26 cellular contexts compared by ENCODE assay signal in genomic region chr1:33970148-33970825, GRCh38.
A peak's percentile ranks its signal among the peaks of the same experiment; 100 is the strongest.
DNase-seq lines count a peak whose midpoint lies in the region; ATAC-seq, FAIRE-seq and TF ChIP-seq lines count a peak whose summit lies in the region.
"Had no signal": no experiment of that assay in that cellular context is flagged by ENCODE, and none has a peak within 500 bp of the region (broad histone marks: within the 10 kb centered on the region; RNA-seq: fewer than 3 reads in every experiment).

No MANE protein-coding gene starts in this region.

- H3K27me3 ChIP-seq in K562 (ENCODE audit: control insufficient read depth in 2 of 2, insufficient read depth in 2 of 2, low read length in 2 of 2) = peaks cover 0 to 10% of the 10 kb centered on the region in 2 experiments; a peak in 1 of 5 replicates
- H3K27me3 ChIP-seq in smooth muscle cell (ENCODE audit: low read depth) = no peaks in the 10 kb centered on the region

- no peak for TF ChIP-seq POLR2A in K562 (conservative IDR thresholded peaks at IDR 0.05)

- 20% methylated on average over 4 of the region's 5 CpGs for WGBS in K562 (ENCODE audit: insufficient coverage, low coverage, missing lambda C conversion rate)
- WGBS in smooth muscle cell (ENCODE audit: low lambda C conversion rate) = 58% methylated on average over 5 of the region's 5 CpGs

- DNase-seq in cardiac septum (ENCODE audit: low spot score) (peak; percentile 63), Right ventricle myocardium superior (no peak), K562 (ENCODE audit: extremely low read depth in 1 of 4, low spot score in 3 of 4) (no peak), iPS-NIHi7 (ENCODE audit: extremely low spot score) (peak; percentile 65), smooth muscle cell (lab: John Stamatoyannopoulos, UW; ENCODE audit: unreplicated experiment) (no peak), substantia nigra (lab: John Stamatoyannopoulos, UW) (no peak), GM13976 (ENCODE audit: low spot score) (no peak)
- DNase-seq: AML-193; CD8-positive, alpha-beta T cell; DND-41; HFFc6; KBM-7; MM.1S; NCI-H1048; NCI-H1417 treated with DMSO at 0.1 percent for 48 hours; NCI-H187; NCI-H2107; NCI-H446 treated with DMSO at 0.1 percent for 48 hours; NCI-H526 treated with DMSO at 0.1 percent for 48 hours had no signal

- H3K4me2 ChIP-seq in K562 (ENCODE audit: insufficient read depth, low read length) = no peak overlapping the region
- H3K4me2 ChIP-seq in smooth muscle cell = peak overlapping the region; percentile 5

- no peak for TF ChIP-seq RAD21 in K562 (CRISPR knock-in tag; conservative IDR thresholded peaks at IDR 0.05 in 1 of 2, IDR thresholded peaks at IDR 0.05 in 1 of 2)

- H3K4me3 ChIP-seq in K562 (no peak overlapping the region), smooth muscle cell (no peak overlapping the region)

- H3F3A ChIP-seq in smooth muscle cell (ENCODE audit: low read depth) = peaks cover 5% of the 10 kb centered on the region

- POLR2A ChIA-PET in K562 (lab: Yijun Ruan, JAX) = no interaction called here

- no peak for ATAC-seq in Right ventricle myocardium superior (ENCODE audit: poor library complexity)
- ATAC-seq in K562 = no peak
- no peak for ATAC-seq in HG03108 (IDR thresholded peaks at IDR 0.05; ENCODE audit: unreplicated experiment)
- ATAC-seq: CD8-positive, alpha-beta T cell; HepG2; Panc1 had no signal

- H3K27ac ChIP-seq in K562 (ENCODE audit: extremely low read depth, low read depth, low read length) (no peak overlapping the region), smooth muscle cell (ENCODE audit: low read depth) (no peak overlapping the region), substantia nigra (ENCODE audit: low read depth, low read length, poor library complexity, severe bottlenecking) (no peak overlapping the region)
- H3K27ac ChIP-seq: HL-60 had no signal

- no peak overlapping the region for H2AFZ ChIP-seq in K562 (ENCODE audit: low read depth, low read length)
- no peak overlapping the region for H2AFZ ChIP-seq in smooth muscle cell (ENCODE audit: low read depth)

- H4K20me1 ChIP-seq in K562 (replicated peaks; ENCODE audit: control insufficient read depth, insufficient read depth, low read length) (0 out of 2 replicates have a peak, but pooled peaks cover 3% of the 10 kb centered on the region), smooth muscle cell (ENCODE audit: low read depth) (no peaks in the 10 kb centered on the region)

- no peak for TF ChIP-seq EP300 in K562 (IDR thresholded peaks at IDR 0.05; ENCODE audit: low read length)

- TF ChIP-seq CTCF in K562 (IDR thresholded peaks at IDR 0.05 in 2 of 3, conservative IDR thresholded peaks at IDR 0.05 in 1 of 3; ENCODE audit: insufficient read depth in 2 of 3, low read depth in 1 of 3, low read length in 3 of 3) = no peak
- TF ChIP-seq CTCF in smooth muscle cell (IDR thresholded peaks at IDR 0.05; ENCODE audit: borderline replicate concordance, insufficient read depth, poor library complexity, severe bottlenecking) = no peak
- TF ChIP-seq CTCF in GM13976 (IDR thresholded peaks at IDR 0.05; ENCODE audit: borderline replicate concordance, control extremely low read depth, extremely low read depth, insufficient read depth, missing control alignments) = no peak

- H3K79me2 ChIP-seq in K562 (ENCODE audit: control insufficient read depth, insufficient read depth, low read length) = no peaks in the 10 kb centered on the region
- no peaks in the 10 kb centered on the region for H3K79me2 ChIP-seq in smooth muscle cell (ENCODE audit: low read depth)

- intact Hi-C loops in cardiac septum (cut with DNase I) = loop anchor here (5.0 kb wide), 1 partner anchor 87 kb away; no protein-coding TSS in a partner anchor
- intact Hi-C loops in Right ventricle myocardium superior (cut with DNase I) = no loop called here
- intact Hi-C loops in K562 (cut with micrococcal nuclease) = no loop called here

- no peaks in the 10 kb centered on the region for H3K4me1 ChIP-seq in K562 (replicated peaks in 1 of 2; ENCODE audit: control insufficient read depth in 2 of 2, insufficient read depth in 2 of 2, low read length in 2 of 2)
- H3K4me1 ChIP-seq in smooth muscle cell (ENCODE audit: low read depth) = peaks cover 16% of the 10 kb centered on the region

- H3K9me3 ChIP-seq in K562 (replicated peaks; ENCODE audit: control insufficient read depth, insufficient read depth, low read depth, low read length) = no peaks in the 10 kb centered on the region
- H3K9me3 ChIP-seq in smooth muscle cell (replicated peaks; ENCODE audit: low read depth) = no peaks in the 10 kb centered on the region

- H3K9ac ChIP-seq in K562 (ENCODE audit: insufficient read depth in 1 of 2, low read depth in 2 of 2, low read length in 2 of 2) = no peak overlapping the region
- no peak overlapping the region for H3K9ac ChIP-seq in smooth muscle cell (ENCODE audit: low read depth)

- in situ Hi-C loops in K562 (cut with MboI) = no loop called here
- in situ Hi-C loops in GM13976 (cut with MboI; ENCODE audit: low sequenced_read_pairs, unreplicated experiment) = no loop called here

- CTCF ChIA-PET in K562 (lab: Yijun Ruan, JAX; ENCODE audit: low intra/inter-chr PET ratio) = no interaction called here

- H3K36me3 ChIP-seq in K562 (ENCODE audit: control insufficient read depth, insufficient read depth, low read length) (no peaks in the 10 kb centered on the region), smooth muscle cell (ENCODE audit: low read depth) (no peaks in the 10 kb centered on the region)

- no peak for FAIRE-seq in K562 (lab: Jason Lieb, UNC)
- FAIRE-seq: GM12892, GM19239, H54, HepG2 had no signal

- no peaks in the 10 kb centered on the region for H3K9me1 ChIP-seq in K562 (ENCODE audit: control insufficient read depth, insufficient read depth, low read length)

- BruUV-seq in K562 (replicated peaks; lab: Mats Ljungman, UMichigan) = no TSS peak

TF ChIP-seq in K562, 482 proteins besides CTCF, POLR2A, EP300 and RAD21:
- TF ChIP-seq BCL6 (CRISPR knock-in tag; IDR thresholded peaks at IDR 0.05) (no peak), ZNF24 (IDR thresholded peaks at IDR 0.05) (0 out of 2 replicates have a peak, but pooled peaks have one; percentile 54)
- TF ChIP-seq, protein P1, sequence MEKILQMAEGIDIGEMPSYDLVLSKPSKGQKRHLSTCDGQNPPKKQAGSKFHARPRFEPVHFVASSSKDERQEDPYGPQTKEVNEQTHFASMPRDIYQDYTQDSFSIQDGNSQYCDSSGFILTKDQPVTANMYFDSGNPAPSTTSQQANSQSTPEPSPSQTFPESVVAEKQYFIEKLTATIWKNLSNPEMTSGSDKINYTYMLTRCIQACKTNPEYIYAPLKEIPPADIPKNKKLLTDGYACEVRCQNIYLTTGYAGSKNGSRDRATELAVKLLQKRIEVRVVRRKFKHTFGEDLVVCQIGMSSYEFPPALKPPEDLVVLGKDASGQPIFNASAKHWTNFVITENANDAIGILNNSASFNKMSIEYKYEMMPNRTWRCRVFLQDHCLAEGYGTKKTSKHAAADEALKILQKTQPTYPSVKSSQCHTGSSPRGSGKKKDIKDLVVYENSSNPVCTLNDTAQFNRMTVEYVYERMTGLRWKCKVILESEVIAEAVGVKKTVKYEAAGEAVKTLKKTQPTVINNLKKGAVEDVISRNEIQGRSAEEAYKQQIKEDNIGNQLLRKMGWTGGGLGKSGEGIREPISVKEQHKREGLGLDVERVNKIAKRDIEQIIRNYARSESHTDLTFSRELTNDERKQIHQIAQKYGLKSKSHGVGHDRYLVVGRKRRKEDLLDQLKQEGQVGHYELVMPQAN (IDR thresholded peaks at IDR 0.05; ENCODE audit: borderline replicate concordance) = no peak
TF ChIP-seq in K562: peak in this region for 1.

Comparison
In these comparisons a context has a peak if more than half of its experiments do, and no peak if none do; other contexts are left out.
1. DNase-seq: peak in cardiac septum (single experiment) and iPS-NIHi7 (single experiment); none in Right ventricle myocardium superior (single experiment), K562 (0 of 4), smooth muscle cell (single experiment), substantia nigra (0 of 49) and GM13976 (single experiment).